In the genomic region with DNA sequence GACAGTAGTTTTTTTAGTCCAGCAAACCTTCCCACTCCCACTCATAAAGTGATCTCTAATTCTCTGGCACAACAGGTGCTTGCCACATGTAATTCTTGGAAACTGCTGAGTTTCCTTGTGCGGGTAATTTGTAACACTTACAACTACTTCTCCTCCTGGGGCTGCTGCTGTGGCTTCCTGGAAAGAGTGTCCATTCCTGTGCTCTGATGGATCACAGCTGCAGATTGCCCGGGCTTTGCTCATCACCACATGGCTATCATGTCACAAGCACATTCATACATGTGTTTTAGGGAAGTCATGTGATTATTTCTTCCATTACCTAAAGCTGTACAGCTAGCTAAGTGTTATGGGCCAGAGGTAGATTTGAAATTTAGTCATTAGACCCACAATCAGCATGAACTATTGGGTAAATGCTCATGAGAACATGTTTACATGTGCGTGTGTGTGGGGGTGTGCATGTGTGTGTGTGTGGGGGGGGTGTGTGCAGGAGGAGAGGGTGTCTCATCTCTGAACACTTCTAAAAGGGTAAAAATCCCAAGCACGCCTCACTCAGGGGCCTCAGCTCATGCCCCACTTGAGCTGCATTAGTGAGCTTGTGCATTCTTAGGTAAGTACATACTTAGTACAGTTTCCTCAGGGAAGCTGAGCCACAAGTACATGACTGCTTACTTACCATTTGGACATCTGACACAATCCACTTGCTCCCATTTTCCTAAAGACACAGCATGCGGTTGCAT, we compare ENCODE assay signal across 10 cellular contexts.
DNase-seq lines count a peak whose midpoint lies in the region; ATAC-seq and TF ChIP-seq lines count a peak whose summit lies in the region.
"Had no signal": no experiment of that assay in that cellular context is flagged by ENCODE, and none has a peak within 500 bp of the region (broad histone marks: within the 10 kb centered on the region; RNA-seq: fewer than 3 reads in every experiment).

No MANE protein-coding gene starts in this region.

- BruUV-seq in MCF 10A (replicated peaks; lab: Mats Ljungman, UMichigan) (no TSS peak), PC-9 (replicated peaks; lab: Mats Ljungman, UMichigan) (no TSS peak)

- H4K20me1 ChIP-seq in PC-9 (ENCODE audit: insufficient read depth), result no peaks in the 10 kb centered on the region

- peaks cover 11% of the 10 kb centered on the region; the same call in 1 of the 2 replicates for H3F3A ChIP-seq in PC-9 (ENCODE audit: insufficient read depth, low read depth)

- peak overlapping the region; percentile 40 for H3K4me2 ChIP-seq in PC-9

- no peak overlapping the region for H2AFZ ChIP-seq in PC-9

- H3K4me3 Mint-ChIP-seq in MCF 10A (ENCODE audit: unreplicated experiment) (no peak overlapping the region), type B pancreatic cell (peak overlapping the region; percentile 54)
- H3K4me3 Mint-ChIP-seq: activated B cell treated with CpG ODN at 0.5 μM for 24 hours, IgD-negative memory B cell had no signal

- 65 to 75% methylated on average over 5 of the region's 5 CpGs for WGBS in heart right ventricle, 2 donors

- intact Hi-C loops in MCF 10A (cut with micrococcal nuclease) (loop anchor here (1.0 to 2.0 kb wide), 2 partner anchors 46 to 130 kb away; partner anchors contain the start of gene FEM1C), breast epithelium (cut with DNase I; ENCODE audit: low total_unique reads) (no loop called here), PC-9 (cut with micrococcal nuclease; ENCODE audit: unreplicated experiment) (loop anchor here (5.0 kb wide), 1 partner anchor 37 kb away; no protein-coding TSS in a partner anchor), heart right ventricle (cut with DNase I) (loop anchor here in 3 of 10 donors (1.0 to 5.0 kb wide), 3 partner anchors 32 to 128 kb away; partner anchors contain the start of gene FEM1C (in 1 of the 3))

- H3K27ac Mint-ChIP-seq in MCF 10A (ENCODE audit: low read depth, unreplicated experiment), result peak overlapping the region; percentile 92
- H3K27ac Mint-ChIP-seq in type B pancreatic cell, result no peak overlapping the region
- H3K27ac Mint-ChIP-seq: activated B cell treated with CpG ODN at 0.5 μM for 24 hours had no signal

- H3K4me3 ChIP-seq in breast epithelium (no peak overlapping the region), PC-9 (no peak overlapping the region), heart right ventricle (no peak overlapping the region)

- no peaks in the 10 kb centered on the region for H3K36me3 ChIP-seq in breast epithelium
- no peaks in the 10 kb centered on the region for H3K36me3 ChIP-seq in PC-9 (ENCODE audit: low read depth)
- H3K36me3 ChIP-seq in heart right ventricle, result no peaks in the 10 kb centered on the region

- H3K9me3 ChIP-seq in breast epithelium, result no peaks in the 10 kb centered on the region
- 0 out of 2 replicates have a peak, but pooled peaks cover under 1% of the 10 kb centered on the region for H3K9me3 ChIP-seq in PC-9 (ENCODE audit: insufficient read depth, low read depth)
- no peaks in the 10 kb centered on the region for H3K9me3 ChIP-seq in heart right ventricle

- TF ChIP-seq POLR2A in breast epithelium (IDR thresholded peaks at IDR 0.05), result no peak

- H3K36me3 Mint-ChIP-seq in MCF 10A (ENCODE audit: insufficient read depth, unreplicated experiment) (peaks cover 6% of the 10 kb centered on the region), type B pancreatic cell (no peaks in the 10 kb centered on the region)
- H3K36me3 Mint-ChIP-seq: IgD-negative memory B cell had no signal

- no peaks in the 10 kb centered on the region for H3K79me2 ChIP-seq in PC-9 (ENCODE audit: low read depth)

- TF ChIP-seq CTCF in MCF 10A (IDR thresholded peaks at IDR 0.05; ENCODE audit: unreplicated experiment) (no peak), breast epithelium (IDR thresholded peaks at IDR 0.05) (no peak), PC-9 (conservative IDR thresholded peaks at IDR 0.05) (no peak), heart right ventricle (IDR thresholded peaks at IDR 0.05) (no peak), type B pancreatic cell (conservative IDR thresholded peaks at IDR 0.05) (no peak)

- CTCF ChIA-PET in MCF 10A (lab: Yijun Ruan, JAX) (interaction anchor here (0.7 to 1.9 kb wide), 7 partner anchors 11 to 173 kb away, joined by 3 to 7 read pairs (median 4); no protein-coding TSS in a partner anchor), PC-9 (lab: Charles Lee) (interaction anchor here (0.7 kb wide), 1 partner anchor 14 kb away, joined by 6 read pairs; no protein-coding TSS in a partner anchor)

- H3K9me3 Mint-ChIP-seq in MCF 10A (ENCODE audit: unreplicated experiment) (peaks cover 6% of the 10 kb centered on the region), type B pancreatic cell (no peaks in the 10 kb centered on the region)
- H3K9me3 Mint-ChIP-seq: activated B cell treated with CpG ODN at 0.5 μM for 24 hours, IgD-negative memory B cell had no signal

- peak overlapping the region in 1 of 2 donors; percentile 53 for H3K27ac ChIP-seq in breast epithelium
- H3K27ac ChIP-seq in PC-9, result peak overlapping the region; percentile 69
- H3K27ac ChIP-seq in heart right ventricle, result peak overlapping the region in 2 of 10 donors; percentile 23 to 24

- H3K27me3 Mint-ChIP-seq in MCF 10A (ENCODE audit: insufficient read depth, unreplicated experiment), result no peaks in the 10 kb centered on the region
- no peaks in the 10 kb centered on the region for H3K27me3 Mint-ChIP-seq in type B pancreatic cell
- H3K27me3 Mint-ChIP-seq: activated B cell treated with CpG ODN at 0.5 μM for 24 hours, IgD-negative memory B cell had no signal

- H3K4me1 Mint-ChIP-seq in MCF 10A (ENCODE audit: insufficient read depth, unreplicated experiment) (peaks cover 37% of the 10 kb centered on the region), type B pancreatic cell (ENCODE audit: unreplicated experiment) (peaks cover 16% of the 10 kb centered on the region)
- H3K4me1 Mint-ChIP-seq: activated B cell treated with CpG ODN at 0.5 μM for 24 hours had no signal

- no peaks in the 10 kb centered on the region for H3K9me2 ChIP-seq in PC-9 (ENCODE audit: insufficient read depth)

- H3K4me1 ChIP-seq in breast epithelium (no peaks in the 10 kb centered on the region), PC-9 (replicated peaks; ENCODE audit: insufficient read depth) (peaks cover 31% of the 10 kb centered on the region), heart right ventricle (peaks cover 5 to 46% (median 19%) of the 10 kb centered on the region in 9 donors)

- no peak for DNase-seq in MCF 10A (ENCODE audit: unreplicated experiment)
- DNase-seq in breast epithelium (ENCODE audit: low spot score in 2 of 2), result no peak
- no peak for DNase-seq in PC-9
- DNase-seq in heart right ventricle, result no peak
- DNase-seq in type B pancreatic cell (ENCODE audit: extremely low spot score, unreplicated experiment), result no peak
- DNase-seq in stimulated activated CD8-positive, alpha-beta memory T cell treated with anti-CD3 and anti-CD28 coated beads, Interleukin-4, amount 100 ng/mL, for 48 hours, result no peak
- no peak for DNase-seq in hippocampal formation (lab: John Stamatoyannopoulos, UW)
- DNase-seq: activated B cell treated with CpG ODN at 0.5 μM for 24 hours had no signal

- ATAC-seq in heart right ventricle, result peak; percentile 16 to 84 (median 56)
- ATAC-seq in GM19452 (IDR thresholded peaks at IDR 0.05; ENCODE audit: unreplicated experiment), result no peak

- H3K27me3 ChIP-seq in breast epithelium, result no peaks in the 10 kb centered on the region
- H3K27me3 ChIP-seq in PC-9 (ENCODE audit: insufficient read depth, low read depth), result no peaks in the 10 kb centered on the region
- H3K27me3 ChIP-seq in heart right ventricle, result no peaks in the 10 kb centered on the region

- POLR2A ChIA-PET in MCF 10A (lab: Yijun Ruan, JAX) (interaction anchor here (0.6 to 2.2 kb wide), 5 partner anchors 33 to 129 kb away, joined by 3 to 13 read pairs (median 3); partner anchors contain the start of gene FEM1C), PC-9 (lab: Charles Lee; ENCODE audit: unreplicated experiment) (no interaction called here)
